In the genomic region with DNA sequence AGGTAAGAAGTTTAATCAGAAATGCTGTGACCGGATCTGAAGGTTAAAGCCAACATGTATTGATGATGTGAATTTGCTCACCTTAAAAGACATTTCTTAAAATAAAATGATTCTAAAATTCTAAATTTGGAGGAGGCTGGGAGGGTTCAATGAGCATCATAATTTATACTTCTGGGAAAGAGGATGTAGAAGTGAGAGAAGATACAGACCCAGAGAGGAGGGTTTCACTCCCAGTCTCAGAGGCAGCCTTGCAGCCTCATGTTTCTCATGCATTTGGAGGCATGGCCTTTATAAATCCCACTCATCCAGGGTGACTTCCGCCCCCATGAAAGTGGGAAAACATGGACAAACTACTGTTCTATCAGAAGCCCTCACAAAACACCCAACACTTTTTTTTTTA, we compare ENCODE assay signal across 12 cellular contexts.
DNase-seq lines count a peak whose midpoint lies in the region; ATAC-seq, FAIRE-seq and TF ChIP-seq lines count a peak whose summit lies in the region.
"Had no signal": no experiment of that assay in that cellular context is flagged by ENCODE, and none has a peak within 500 bp of the region (broad histone marks: within the 10 kb centered on the region; RNA-seq: fewer than 3 reads in every experiment).

No MANE protein-coding gene starts in this region.

- TF ChIP-seq POLR2A in HepG2 (IDR thresholded peaks at IDR 0.05; ENCODE audit: insufficient read depth in 1 of 2, low read depth in 2 of 2, low read length in 2 of 2), result no peak
- TF ChIP-seq POLR2A in sigmoid colon (IDR thresholded peaks at IDR 0.05), result no peak

- H3K27ac ChIP-seq in smooth muscle cell (ENCODE audit: low read depth), result peak overlapping the region; percentile 75
- no peak overlapping the region for H3K27ac ChIP-seq in HepG2 (ENCODE audit: extremely low read length, insufficient read depth, low read length)
- peak overlapping the region in 2 of 4 donors; percentile 44 to 91 for H3K27ac ChIP-seq in sigmoid colon
- H3K27ac ChIP-seq: SK-N-MC had no signal

- H3F3A ChIP-seq in smooth muscle cell (ENCODE audit: low read depth), result peaks cover 12% of the 10 kb centered on the region

- no peak for TF ChIP-seq CTCF in smooth muscle cell (IDR thresholded peaks at IDR 0.05; ENCODE audit: borderline replicate concordance, insufficient read depth, poor library complexity, severe bottlenecking)
- TF ChIP-seq CTCF in HepG2 (CRISPR knock-in tag; IDR thresholded peaks at IDR 0.05), result no peak
- no peak for TF ChIP-seq CTCF in sigmoid colon (IDR thresholded peaks at IDR 0.05)

- ATAC-seq in GM19043 (IDR thresholded peaks at IDR 0.05; ENCODE audit: low read depth, unreplicated experiment) (peak; percentile 68), GM21786 (IDR thresholded peaks at IDR 0.05; ENCODE audit: unreplicated experiment) (peak; percentile 75), HG03354 (IDR thresholded peaks at IDR 0.05; ENCODE audit: poor library complexity, severe bottlenecking, unreplicated experiment) (peak; percentile 69), HepG2 (no peak)
- ATAC-seq: naive thymus-derived CD8-positive, alpha-beta T cell had no signal

- H4K20me1 ChIP-seq in smooth muscle cell (ENCODE audit: low read depth), result no peaks in the 10 kb centered on the region
- no peaks in the 10 kb centered on the region for H4K20me1 ChIP-seq in HepG2 (ENCODE audit: insufficient read depth, low read length)

- no TSS peak for BruUV-seq in HepG2 (replicated peaks; lab: Mats Ljungman, UMichigan)

- H3K36me3 ChIP-seq in smooth muscle cell (ENCODE audit: low read depth) (no peaks in the 10 kb centered on the region), HepG2 (replicated peaks in 1 of 2; ENCODE audit: control insufficient read depth in 1 of 2, insufficient read depth in 2 of 2, low read length in 2 of 2) (no peaks in the 10 kb centered on the region), sigmoid colon (no peaks in the 10 kb centered on the region)

- CTCF ChIA-PET in HepG2 (lab: Yijun Ruan, JAX; ENCODE audit: low intra/inter-chr PET ratio, low total read pairs), result no interaction called here

- 99% methylated on average over 2 of the region's 2 CpGs for WGBS in smooth muscle cell (ENCODE audit: low lambda C conversion rate)
- 3% methylated on average over 2 of the region's 2 CpGs for WGBS in HepG2 (ENCODE audit: low lambda C conversion rate)
- 94 to 95% methylated on average over 2 of the region's 2 CpGs for WGBS in sigmoid colon, 2 donors

- TF ChIP-seq EP300 in HepG2 (IDR thresholded peaks at IDR 0.05; ENCODE audit: low read depth in 2 of 2, low read length in 2 of 2) (no peak), HepG2 (CRISPR knock-in tag; IDR thresholded peaks at IDR 0.05; ENCODE audit: borderline replicate concordance) (no peak), sigmoid colon (IDR thresholded peaks at IDR 0.05) (no peak)

- POLR2A ChIA-PET in HepG2 (lab: Yijun Ruan, JAX), result no interaction called here

- H2AFZ ChIP-seq in smooth muscle cell (ENCODE audit: low read depth) (no peak overlapping the region), HepG2 (ENCODE audit: low read length) (no peak overlapping the region)

- H3K4me2 ChIP-seq in smooth muscle cell (peak overlapping the region; percentile 43), HepG2 (ENCODE audit: low read depth, low read length) (no peak overlapping the region)

- H3K4me1 ChIP-seq in smooth muscle cell (ENCODE audit: low read depth), result peaks cover 20% of the 10 kb centered on the region
- H3K4me1 ChIP-seq in HepG2 (ENCODE audit: insufficient read depth, low read length), result no peaks in the 10 kb centered on the region
- H3K4me1 ChIP-seq in sigmoid colon, result peaks cover 0 to 21% (median 17%) of the 10 kb centered on the region in 4 donors

- H3K9me3 ChIP-seq in smooth muscle cell (replicated peaks; ENCODE audit: low read depth) (no peaks in the 10 kb centered on the region), HepG2 (ENCODE audit: low read length) (no peaks in the 10 kb centered on the region), sigmoid colon (no peaks in the 10 kb centered on the region)

- DNase-seq in smooth muscle cell (lab: John Stamatoyannopoulos, UW; ENCODE audit: unreplicated experiment), result no peak
- DNase-seq in activated CD8-positive, alpha-beta memory T cell treated with anti-CD3 and anti-CD28 coated beads, Interleukin-2, amount 50 U/mL, for 4 hours, result no peak
- no peak for DNase-seq in cerebellum (ENCODE audit: low spot score)
- no peak for DNase-seq in HepG2 (ENCODE audit: low spot score)
- DNase-seq in sigmoid colon, result no peak
- DNase-seq: activated naive CD4-positive, alpha-beta T cell treated with anti-CD3 and anti-CD28 coated beads for 36 hours; naive thymus-derived CD8-positive, alpha-beta T cell; NCI-H69 had no signal

- H3K9ac ChIP-seq in smooth muscle cell (ENCODE audit: low read depth) (peak overlapping the region; percentile 34), HepG2 (ENCODE audit: insufficient read depth, low read depth, low read length) (no peak overlapping the region)

- no peak for TF ChIP-seq RAD21 in HepG2 (CRISPR knock-in tag; IDR thresholded peaks at IDR 0.05)

- H3K4me3 ChIP-seq in smooth muscle cell, result no peak overlapping the region
- H3K4me3 ChIP-seq in HepG2 (replicated peaks in 1 of 3; ENCODE audit: insufficient read depth in 1 of 3, low read depth in 2 of 3, low read length in 3 of 3), result no peak overlapping the region
- H3K4me3 ChIP-seq in sigmoid colon, result no peak overlapping the region
- H3K4me3 ChIP-seq: SK-N-MC had no signal

- FAIRE-seq in HepG2 (lab: Jason Lieb, UNC), result no peak

- H3K79me2 ChIP-seq in smooth muscle cell (ENCODE audit: low read depth) (no peaks in the 10 kb centered on the region), HepG2 (ENCODE audit: insufficient read depth, low read length) (no peaks in the 10 kb centered on the region)

- in situ Hi-C loops in HepG2 (cut with HindIII; ENCODE audit: extremely low pct_ligation_motif_present, low pct_unique_long_range_greater_than_20kb), result no loop called here

- intact Hi-C loops in HepG2 (cut with micrococcal nuclease; ENCODE audit: unreplicated experiment), result no loop called here
- intact Hi-C loops in sigmoid colon (cut with DNase I), result no loop called here

- H3K27me3 ChIP-seq in smooth muscle cell (ENCODE audit: low read depth), result no peaks in the 10 kb centered on the region
- peaks cover 3 to 33% of the 10 kb centered on the region in 2 experiments; a peak in 2 of 5 replicates for H3K27me3 ChIP-seq in HepG2 (ENCODE audit: control insufficient read depth in 1 of 2, insufficient read depth in 2 of 2, low read length in 2 of 2)
- no peaks in the 10 kb centered on the region for H3K27me3 ChIP-seq in sigmoid colon

TF ChIP-seq in HepG2, 621 proteins besides CTCF, POLR2A, EP300 and RAD21 (continues in another document):
- TF ChIP-seq ZNF790 (CRISPR knock-in tag; IDR thresholded peaks at IDR 0.05; ENCODE audit: borderline replicate concordance) (no peak), GPN1 (CRISPR knock-in tag; IDR thresholded peaks at IDR 0.05; ENCODE audit: borderline replicate concordance) (no peak), GATAD2A (CRISPR knock-in tag; IDR thresholded peaks at IDR 0.05) (no peak), BRCA1 (CRISPR knock-in tag; IDR thresholded peaks at IDR 0.05) (no peak), PHF20 (CRISPR knock-in tag; IDR thresholded peaks at IDR 0.05) (no peak), ZFAT (CRISPR knock-in tag; conservative IDR thresholded peaks at IDR 0.05) (no peak), ZNF225 (CRISPR knock-in tag; IDR thresholded peaks at IDR 0.05) (no peak), ZNF264 (CRISPR knock-in tag; IDR thresholded peaks at IDR 0.05) (no peak), MXD4 (CRISPR knock-in tag; IDR thresholded peaks at IDR 0.05) (no peak), ZNF672 (CRISPR knock-in tag; IDR thresholded peaks at IDR 0.05) (no peak), PAX8 (CRISPR knock-in tag; IDR thresholded peaks at IDR 0.05; ENCODE audit: borderline replicate concordance) (no peak)
- TF ChIP-seq, protein P1, sequence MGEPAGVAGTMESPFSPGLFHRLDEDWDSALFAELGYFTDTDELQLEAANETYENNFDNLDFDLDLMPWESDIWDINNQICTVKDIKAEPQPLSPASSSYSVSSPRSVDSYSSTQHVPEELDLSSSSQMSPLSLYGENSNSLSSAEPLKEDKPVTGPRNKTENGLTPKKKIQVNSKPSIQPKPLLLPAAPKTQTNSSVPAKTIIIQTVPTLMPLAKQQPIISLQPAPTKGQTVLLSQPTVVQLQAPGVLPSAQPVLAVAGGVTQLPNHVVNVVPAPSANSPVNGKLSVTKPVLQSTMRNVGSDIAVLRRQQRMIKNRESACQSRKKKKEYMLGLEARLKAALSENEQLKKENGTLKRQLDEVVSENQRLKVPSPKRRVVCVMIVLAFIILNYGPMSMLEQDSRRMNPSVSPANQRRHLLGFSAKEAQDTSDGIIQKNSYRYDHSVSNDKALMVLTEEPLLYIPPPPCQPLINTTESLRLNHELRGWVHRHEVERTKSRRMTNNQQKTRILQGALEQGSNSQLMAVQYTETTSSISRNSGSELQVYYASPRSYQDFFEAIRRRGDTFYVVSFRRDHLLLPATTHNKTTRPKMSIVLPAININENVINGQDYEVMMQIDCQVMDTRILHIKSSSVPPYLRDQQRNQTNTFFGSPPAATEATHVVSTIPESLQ (CRISPR knock-in tag; conservative IDR thresholded peaks at IDR 0.05), result no peak
- TF ChIP-seq, protein P2, sequence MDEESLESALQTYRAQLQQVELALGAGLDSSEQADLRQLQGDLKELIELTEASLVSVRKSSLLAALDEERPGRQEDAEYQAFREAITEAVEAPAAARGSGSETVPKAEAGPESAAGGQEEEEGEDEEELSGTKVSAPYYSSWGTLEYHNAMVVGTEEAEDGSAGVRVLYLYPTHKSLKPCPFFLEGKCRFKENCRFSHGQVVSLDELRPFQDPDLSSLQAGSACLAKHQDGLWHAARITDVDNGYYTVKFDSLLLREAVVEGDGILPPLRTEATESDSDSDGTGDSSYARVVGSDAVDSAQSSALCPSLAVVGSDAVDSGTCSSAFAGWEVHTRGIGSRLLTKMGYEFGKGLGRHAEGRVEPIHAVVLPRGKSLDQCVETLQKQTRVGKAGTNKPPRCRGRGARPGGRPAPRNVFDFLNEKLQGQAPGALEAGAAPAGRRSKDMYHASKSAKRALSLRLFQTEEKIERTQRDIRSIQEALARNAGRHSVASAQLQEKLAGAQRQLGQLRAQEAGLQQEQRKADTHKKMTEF (CRISPR knock-in tag; IDR thresholded peaks at IDR 0.05), result no peak
